30 cellular contexts compared by ENCODE assay signal in genomic region chr5:38953426-38953825, GRCh38.
"Had no signal": no experiment of that assay in that cellular context is flagged by ENCODE, and none has a peak within 500 bp of the region (broad histone marks: within the 10 kb centered on the region; RNA-seq: fewer than 3 reads in every experiment).

No MANE protein-coding gene starts in this region.

- H3K27me3 ChIP-seq: body of pancreas, esophagus muscularis mucosa, foreskin keratinocyte, gastrocnemius medialis, heart left ventricle had no signal

- H3K4me1 ChIP-seq: body of pancreas, foreskin keratinocyte, gastrocnemius medialis, heart left ventricle had no signal

- H3K4me3 ChIP-seq: body of pancreas, esophagus muscularis mucosa, gastrocnemius medialis, heart left ventricle had no signal

- ATAC-seq: activated CD4-positive, CD25-positive, alpha-beta regulatory T cell treated with anti-CD3 and anti-CD28 coated beads, Interleukin-2, amount 50 U/mL, for 24 hours; activated CD8-positive, alpha-beta T cell treated with anti-CD3 and anti-CD28 coated beads for 36 hours; activated T-cell treated with anti-CD3 and anti-CD28 coated beads, Interleukin-2, amount 50 U/mL, for 4 hours; activated T-helper 17 cell treated with anti-CD3 and anti-CD28 coated beads, Interleukin-2, amount 50 U/mL, for 72 hours; body of pancreas; effector memory CD8-positive, alpha-beta T cell; foreskin keratinocyte; gastrocnemius medialis; heart left ventricle; T-helper 17 cell had no signal

- H3K27ac ChIP-seq: body of pancreas, esophagus muscularis mucosa, foreskin keratinocyte, gastrocnemius medialis, heart left ventricle, WERI-Rb-1 had no signal

- H3K9me3 ChIP-seq: body of pancreas, esophagus muscularis mucosa, gastrocnemius medialis, heart left ventricle had no signal

- DNase-seq: activated B cell treated with CpG ODN at 0.5 μM for 24 hours; activated CD4-positive, alpha-beta T cell treated with anti-CD3 and anti-CD28 coated beads for 48 hours; activated CD4-positive, alpha-beta T cell treated with anti-CD3 and anti-CD28 coated beads, Interleukin-2, amount 50 U/mL, for 1 hour; activated CD4-positive, alpha-beta T cell treated with anti-CD3 and anti-CD28 coated beads, Interleukin-2, amount 50 U/mL, for 48 hours; activated CD8-positive, alpha-beta memory T cell treated with anti-CD3 and anti-CD28 coated beads for 24 hours; activated CD8-positive, alpha-beta T cell treated with anti-CD3 and anti-CD28 coated beads for 36 hours; activated effector memory CD4-positive, alpha-beta T cell treated with Interleukin-2 at 50 U/mL for 16 hours; activated gamma-delta T cell treated with Interleukin-2 at 50 U/mL for 16 hours; activated naive CD4-positive, alpha-beta T cell treated with anti-CD3 and anti-CD28 coated beads, Interleukin-2, amount 50 U/mL, for 16 hours; activated naive CD4-positive, alpha-beta T cell treated with Interleukin-2 at 50 U/mL for 16 hours; activated T-cell treated with anti-CD3 and anti-CD28 coated beads, Interleukin-2, amount 50 U/mL, for 4 hours; amygdala; aorta; body of pancreas; caudate nucleus; cortex of kidney; dermis blood vessel endothelial cell; effector CD4-positive, alpha-beta T cell; effector memory CD8-positive, alpha-beta T cell; erythroblast; gastrocnemius medialis; glutamatergic neuron; heart left ventricle; T-helper 17 cell; T1000; WERI-Rb-1 had no signal
